ENCODE assay signal across 8 cellular contexts in the genomic region with DNA sequence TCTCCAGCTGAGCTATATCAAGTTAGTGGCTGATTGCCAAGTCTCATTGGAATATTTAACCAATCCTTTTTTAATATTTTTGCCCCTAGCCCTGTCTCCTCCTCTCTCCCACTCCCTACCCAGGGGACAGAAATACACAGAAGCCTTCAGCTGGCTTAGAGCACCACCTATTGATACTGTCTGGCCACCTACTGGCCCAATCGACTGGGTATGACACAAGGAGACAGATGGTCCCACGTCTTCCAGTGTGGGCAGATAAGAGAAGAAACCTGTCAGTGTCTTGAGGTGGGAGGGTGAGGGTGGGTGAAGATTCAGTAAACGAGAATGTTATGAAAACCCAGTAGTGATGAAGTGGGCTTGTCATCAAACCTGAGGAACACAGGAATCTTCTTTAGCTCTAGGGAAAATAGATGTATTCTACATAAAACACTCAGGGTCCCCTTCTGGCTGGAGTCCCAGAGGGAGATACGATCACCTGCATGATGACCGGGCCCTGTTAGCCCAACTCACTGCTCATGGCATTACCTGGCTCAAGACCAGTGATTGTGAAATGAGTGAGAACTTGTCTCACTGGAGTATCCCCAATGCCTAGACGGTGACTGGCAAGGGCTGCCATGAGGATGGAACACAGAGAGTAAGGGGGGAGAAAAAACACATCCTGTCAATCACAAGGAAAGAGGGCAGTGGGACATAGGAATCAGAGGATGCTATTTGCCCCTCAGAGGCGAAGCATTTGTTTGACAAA. TPM values are rescaled to one million over a fixed set of nuclear protein-coding genes. Genes with fewer than 3 reads are reported as not detected.
A peak's percentile ranks its signal among the peaks of the same experiment; 100 is the strongest.
DNase-seq lines count a peak whose midpoint lies in the region; ATAC-seq and TF ChIP-seq lines count a peak whose summit lies in the region.

No MANE protein-coding gene starts in this region.

- H3K4me3 ChIP-seq in BLaER1 (no peak overlapping the region), epithelial cell of proximal tubule (ENCODE audit: low read depth, low read length) (no peak overlapping the region)

- H3K27ac ChIP-seq in BLaER1: no peak overlapping the region

- ATAC-seq in HG02870 (IDR thresholded peaks at IDR 0.05; ENCODE audit: unreplicated experiment) (no peak), GM21367 (IDR thresholded peaks at IDR 0.05; ENCODE audit: unreplicated experiment) (no peak)

- H4K20me1 ChIP-seq in BLaER1: peaks cover 24% of the 10 kb centered on the region

- H3K4me3 Mint-ChIP-seq in nephron: no peak overlapping the region

- H3K9me3 ChIP-seq in BLaER1: no peaks in the 10 kb centered on the region

- no peak overlapping the region for H3K27ac Mint-ChIP-seq in nephron

- TF ChIP-seq CTCF in GM20000 (IDR thresholded peaks at IDR 0.05; ENCODE audit: extremely low read depth, missing control alignments): peak; percentile 20
- peak; percentile 86 for TF ChIP-seq CTCF in epithelial cell of proximal tubule (conservative IDR thresholded peaks at IDR 0.05; ENCODE audit: low read depth, low read length)
- TF ChIP-seq CTCF in nephron (IDR thresholded peaks at IDR 0.05; ENCODE audit: unreplicated experiment in 3 of 3): peak; percentile 47 to 58 (median 55)

- H3K4me1 Mint-ChIP-seq in nephron: peaks cover 6% of the 10 kb centered on the region

- H3K4me1 ChIP-seq in BLaER1: peaks cover 53% of the 10 kb centered on the region

- no peaks in the 10 kb centered on the region for H3K27me3 ChIP-seq in BLaER1

- H3K36me3 Mint-ChIP-seq in nephron (ENCODE audit: low read depth): peaks cover 71% of the 10 kb centered on the region

- DNase-seq in GM20000 (ENCODE audit: low spot score): peak; percentile 28
- DNase-seq in SHP77 (lab: John Stamatoyannopoulos, UW): peak; percentile 4 to 5
- no peak for DNase-seq in epithelial cell of proximal tubule (ENCODE audit: low read depth)
- DNase-seq in ureter (ENCODE audit: low spot score): no peak

- H3K36me3 ChIP-seq in BLaER1: peaks cover 95% of the 10 kb centered on the region

- H3K27me3 Mint-ChIP-seq in nephron (ENCODE audit: low read depth): no peaks in the 10 kb centered on the region

- H3K9ac ChIP-seq in BLaER1: no peak overlapping the region

- H3K9me3 Mint-ChIP-seq in nephron: no peaks in the 10 kb centered on the region

- peak overlapping the region; percentile 72; the same call in 1 of the 2 replicates for H3K4me2 ChIP-seq in BLaER1

RNA-seq across cellular contexts. Expression of gene POLR1A, which starts 26.7 kb away (rescaled TPM):
- total RNA-seq in epithelial cell of proximal tubule (21.3 and 23.1 TPM in 2 replicates), ureter (67.6 TPM)

RNA-seq across cellular contexts. Expression of gene PTCD3, which starts 27.1 kb away (rescaled TPM):
- 47.8 and 53.2 TPM in 2 replicates for total RNA-seq in epithelial cell of proximal tubule
- total RNA-seq in ureter: 125 TPM

Comparison
In these comparisons a context has a peak if more than half of its experiments do, and no peak if none do; other contexts are left out.
1. DNase-seq: peak in GM20000 (single experiment) and SHP77 (2 of 2); none in epithelial cell of proximal tubule (single experiment) and ureter (single experiment).
2. CTCF ChIP-seq: peak in every context shown above with its lines; median percentile 86 in epithelial cell of proximal tubule; 55 in nephron; 20 in GM20000.